In genomic region chr4:13476915-13477314, GRCh38 we compare ENCODE assay signal across 10 cellular contexts. TPM values are rescaled to one million over a fixed set of nuclear protein-coding genes. Genes with fewer than 3 reads are reported as not detected.
DNase-seq lines count a peak whose midpoint lies in the region; ATAC-seq and TF ChIP-seq lines count a peak whose summit lies in the region.
"Had no signal": no experiment of that assay in that cellular context is flagged by ENCODE, and none has a peak within 500 bp of the region (broad histone marks: within the 10 kb centered on the region; RNA-seq: fewer than 3 reads in every experiment).

No MANE protein-coding gene starts in this region.

- peak; percentile 49 for ATAC-seq in GM18870 (IDR thresholded peaks at IDR 0.05; ENCODE audit: unreplicated experiment)
- peak; percentile 94 for ATAC-seq in HG03442 (IDR thresholded peaks at IDR 0.05; ENCODE audit: unreplicated experiment)
- no peak for ATAC-seq in omental fat pad (ENCODE audit: low FRiP score)
- no peak for ATAC-seq in HG02588 (IDR thresholded peaks at IDR 0.05; ENCODE audit: unreplicated experiment)
- ATAC-seq: GM23338 had no signal

- TF ChIP-seq CTCF in brain microvascular endothelial cell (IDR thresholded peaks at IDR 0.05; ENCODE audit: low read depth, low read length, missing control alignments): no peak
- TF ChIP-seq CTCF in omental fat pad (IDR thresholded peaks at IDR 0.05): no peak

- no peak overlapping the region for H3K4me3 ChIP-seq in brain microvascular endothelial cell (ENCODE audit: low read depth, low read length)
- H3K4me3 ChIP-seq: GM23338, SK-N-MC had no signal

- in situ Hi-C loops in brain microvascular endothelial cell (cut with HindIII; ENCODE audit: low pct_ligation_motif_present, low sequenced_read_pairs): no loop called here

- peak; percentile 30 for DNase-seq in AG08395 (ENCODE audit: low spot score)
- peak; percentile 57 for DNase-seq in brain microvascular endothelial cell
- no peak for DNase-seq in cortex of kidney (lab: John Stamatoyannopoulos, UW)
- DNase-seq in omental fat pad (ENCODE audit: low spot score): no peak
- DNase-seq in stimulated activated CD4-positive, alpha-beta T cell treated with anti-CD3 and anti-CD28 coated beads, Interleukin-1b, Interleukin-23, amount 100 ng/mL, for 48 hours: no peak

- H3K27ac ChIP-seq in brain microvascular endothelial cell: peak overlapping the region; percentile 24
- H3K27ac ChIP-seq: SK-N-MC had no signal

- no peaks in the 10 kb centered on the region for H3K27me3 ChIP-seq in brain microvascular endothelial cell (replicated peaks)

- no peaks in the 10 kb centered on the region for H3K36me3 ChIP-seq in brain microvascular endothelial cell (replicated peaks)

RNA-seq across cellular contexts. Expression of gene RAB28, which starts 7.2 kb away (rescaled TPM):
- 10 to 100 TPM; 11.9 to 34.0 (median 17.9) TPM for total RNA-seq in omental fat pad

Comparison
In these comparisons a context has a peak if more than half of its experiments do, and no peak if none do; other contexts are left out.
1. DNase-seq: peak in AG08395 (single experiment) and brain microvascular endothelial cell (single experiment); none in cortex of kidney (single experiment), omental fat pad (single experiment) and stimulated activated CD4-positive, alpha-beta T cell treated with anti-CD3 and anti-CD28 coated beads, Interleukin-1b, Interleukin-23, amount 100 ng/mL, for 48 hours (single experiment).
2. ATAC-seq: peak in GM18870 (single experiment) and HG03442 (single experiment); none in omental fat pad (single experiment) and HG02588 (single experiment).